ENCODE assay signal across 25 cellular contexts in the genomic region with DNA sequence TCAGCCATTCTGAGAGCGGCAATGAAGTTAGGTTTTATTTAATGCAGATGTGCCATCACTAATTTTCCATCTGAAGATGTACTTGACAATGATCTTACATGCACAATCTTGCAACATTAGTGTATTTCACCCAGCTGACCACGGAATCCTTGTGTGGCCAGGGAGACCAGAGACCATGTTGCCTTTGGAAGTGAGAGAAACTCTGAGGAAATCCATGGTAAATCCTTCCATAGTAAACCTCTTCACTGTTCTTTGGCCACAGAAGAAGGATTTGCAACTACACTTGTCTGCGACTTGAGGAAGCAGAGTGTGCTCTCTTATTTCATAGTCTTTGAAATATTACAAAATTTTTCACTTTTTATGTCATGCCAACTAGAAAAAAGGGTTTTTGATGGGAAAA.
"Had no signal": no experiment of that assay in that cellular context is flagged by ENCODE, and none has a peak within 500 bp of the region (broad histone marks: within the 10 kb centered on the region; RNA-seq: fewer than 3 reads in every experiment).

No MANE protein-coding gene starts in this region.

- H3K27me3 ChIP-seq: esophagus muscularis mucosa, heart right ventricle, neural progenitor cell, pancreas, suprapubic skin, thyroid gland, uterus had no signal

- H3K27me3 Mint-ChIP-seq: dendritic cell treated with granulocyte-macrophage colony-stimulating factor and Interleukin-4, amounts not matched to agents 40 ng/mL and 50 ng/mL, for 4 days; effector memory CD8-positive, alpha-beta T cell; progenitor cell of endocrine pancreas had no signal

- H3K9me3 ChIP-seq: esophagus muscularis mucosa, heart right ventricle, lower lobe of right lung, pancreas, suprapubic skin, thyroid gland, uterus had no signal

- DNase-seq: effector memory CD8-positive, alpha-beta T cell; heart right ventricle; hypothalamus; left ventricle myocardium inferior; lower lobe of right lung; nucleus accumbens; pancreas; right cardiac atrium; stimulated activated CD4-positive, alpha-beta T cell treated with anti-CD3 and anti-CD28 coated beads, Interleukin-4, amount 100 ng/mL, for 1 hour; stimulated activated CD8-positive, alpha-beta memory T cell treated with anti-CD3 and anti-CD28 coated beads, Interleukin-4, amount 100 ng/mL, for 48 hours; stimulated activated naive CD8-positive, alpha-beta T cell treated with anti-CD3 and anti-CD28 coated beads, Interleukin-15, Interleukin-2, amounts not matched to agents 100 U/mL and 50 U/mL, for 24 hours; thyroid gland; uterus had no signal

- H3K27ac Mint-ChIP-seq: dendritic cell treated with granulocyte-macrophage colony-stimulating factor and Interleukin-4, amounts not matched to agents 40 ng/mL and 50 ng/mL, for 4 days; effector memory CD8-positive, alpha-beta T cell; memory B cell; mesothelial cell of epicardium; natural killer cell treated with Interleukin-12 subunit alpha and Interleukin-12 subunit beta and Interleukin-15 and Interleukin-18, amount 100 ng/mL, for 72 hours; neural progenitor cell; progenitor cell of endocrine pancreas; stimulated activated effector memory CD8-positive, alpha-beta T cell treated with anti-CD3 and anti-CD28 coated beads, Interleukin-12 subunit alpha, Interleukin-12 subunit beta, amount 100 ng/mL, for 72 hours; type B pancreatic cell had no signal

- H3K4me3 Mint-ChIP-seq: dendritic cell treated with granulocyte-macrophage colony-stimulating factor and Interleukin-4, amounts not matched to agents 40 ng/mL and 50 ng/mL, for 4 days; effector memory CD8-positive, alpha-beta T cell; memory B cell; mesothelial cell of epicardium; natural killer cell treated with Interleukin-12 subunit alpha and Interleukin-12 subunit beta and Interleukin-15 and Interleukin-18, amount 100 ng/mL, for 72 hours; neural progenitor cell; stimulated activated effector memory CD8-positive, alpha-beta T cell treated with anti-CD3 and anti-CD28 coated beads, Interleukin-12 subunit alpha, Interleukin-12 subunit beta, amount 100 ng/mL, for 72 hours; type B pancreatic cell had no signal

- H3K36me3 Mint-ChIP-seq: memory B cell; natural killer cell treated with Interleukin-12 subunit alpha and Interleukin-12 subunit beta and Interleukin-15 and Interleukin-18, amount 100 ng/mL, for 72 hours; neural progenitor cell; stimulated activated effector memory CD8-positive, alpha-beta T cell treated with anti-CD3 and anti-CD28 coated beads, Interleukin-12 subunit alpha, Interleukin-12 subunit beta, amount 100 ng/mL, for 72 hours; type B pancreatic cell had no signal

- H3K4me1 ChIP-seq: heart right ventricle, left ventricle myocardium inferior, lower lobe of right lung, neural progenitor cell, pancreas, suprapubic skin, thyroid gland, uterus had no signal

- H3K4me3 ChIP-seq: esophagus muscularis mucosa, heart right ventricle, left ventricle myocardium inferior, lower lobe of right lung, neural progenitor cell, pancreas, smooth muscle cell, suprapubic skin, thyroid gland, uterus had no signal

- ATAC-seq: effector memory CD8-positive, alpha-beta T cell; heart right ventricle; lower lobe of right lung; natural killer cell treated with Interleukin-12 subunit alpha and Interleukin-12 subunit beta and Interleukin-15 and Interleukin-18, amount 100 ng/mL, for 72 hours; pancreas; right cardiac atrium; stimulated activated effector memory CD8-positive, alpha-beta T cell treated with anti-CD3 and anti-CD28 coated beads, Interleukin-12 subunit alpha, Interleukin-12 subunit beta, amount 100 ng/mL, for 72 hours; stimulated activated naive CD8-positive, alpha-beta T cell treated with anti-CD3 and anti-CD28 coated beads, Interleukin-15, Interleukin-2, amounts not matched to agents 100 U/mL and 50 U/mL, for 24 hours had no signal

- H3K9me3 Mint-ChIP-seq: dendritic cell treated with granulocyte-macrophage colony-stimulating factor and Interleukin-4, amounts not matched to agents 40 ng/mL and 50 ng/mL, for 4 days; effector memory CD8-positive, alpha-beta T cell; memory B cell; natural killer cell treated with Interleukin-12 subunit alpha and Interleukin-12 subunit beta and Interleukin-15 and Interleukin-18, amount 100 ng/mL, for 72 hours; neural progenitor cell; stimulated activated effector memory CD8-positive, alpha-beta T cell treated with anti-CD3 and anti-CD28 coated beads, Interleukin-12 subunit alpha, Interleukin-12 subunit beta, amount 100 ng/mL, for 72 hours; type B pancreatic cell had no signal

- H3K27ac ChIP-seq: epithelial cell of prostate, esophagus muscularis mucosa, heart right ventricle, left ventricle myocardium inferior, lower lobe of right lung, neural progenitor cell, pancreas, suprapubic skin, thyroid gland, uterus had no signal

- H3K4me1 Mint-ChIP-seq: memory B cell; neural progenitor cell; stimulated activated effector memory CD8-positive, alpha-beta T cell treated with anti-CD3 and anti-CD28 coated beads, Interleukin-12 subunit alpha, Interleukin-12 subunit beta, amount 100 ng/mL, for 72 hours had no signal

- H3K4me2 ChIP-seq: neural progenitor cell, smooth muscle cell had no signal

- H2AFZ ChIP-seq: neural progenitor cell had no signal

- H3K36me3 ChIP-seq: esophagus muscularis mucosa, heart right ventricle, left ventricle myocardium inferior, lower lobe of right lung, neural progenitor cell, pancreas, suprapubic skin, thyroid gland, uterus had no signal

- H3K9ac ChIP-seq: neural progenitor cell had no signal
